8 cellular contexts compared by ENCODE assay signal in the genomic region with DNA sequence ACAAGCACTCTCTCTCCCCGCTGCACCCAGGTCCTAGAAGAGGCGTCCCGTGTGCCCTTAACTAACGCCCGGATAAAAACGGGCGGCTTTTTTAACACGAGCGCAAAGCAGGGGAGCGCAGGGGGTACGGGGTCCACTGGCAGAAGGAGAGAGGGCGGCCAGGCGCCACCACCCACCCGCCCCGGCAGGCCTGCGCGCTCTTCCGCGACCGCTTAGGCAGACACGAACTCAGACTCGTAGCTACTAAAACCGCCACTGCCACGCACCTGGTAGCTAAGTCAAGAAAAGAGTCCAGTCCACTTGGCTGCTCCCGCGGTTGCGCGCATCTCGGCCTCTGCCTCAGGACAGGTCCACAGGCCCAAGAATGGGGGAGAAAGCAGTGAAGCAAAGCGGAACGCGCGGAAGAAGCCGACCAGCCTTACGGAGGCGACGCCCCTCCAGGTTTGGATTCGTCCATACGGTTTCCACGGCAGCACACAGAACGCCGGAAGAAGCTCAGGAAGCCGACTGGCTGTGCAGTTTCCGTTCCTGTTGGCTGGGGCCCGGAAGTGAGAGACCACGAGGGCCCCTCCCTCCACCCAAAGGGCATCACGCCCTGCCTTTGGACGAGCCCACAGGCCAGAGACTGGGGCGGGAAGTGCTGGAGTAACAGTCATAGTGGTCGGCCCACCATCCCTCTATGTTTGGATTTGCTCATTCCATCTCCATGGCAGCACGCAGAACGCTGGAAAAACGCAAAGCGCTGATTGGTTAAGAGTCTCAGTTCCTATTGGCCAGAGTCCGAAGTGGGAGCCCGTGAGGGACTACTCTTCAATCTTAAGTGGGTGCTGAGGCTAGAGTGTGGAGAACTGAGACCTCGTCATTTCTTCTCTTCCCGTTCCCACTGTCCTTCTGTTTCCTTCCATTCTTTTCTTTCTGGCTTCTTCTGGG. TPM values are rescaled to one million over a fixed set of nuclear protein-coding genes. Genes with fewer than 3 reads are reported as not detected.
DNase-seq lines count a peak whose midpoint lies in the region; ATAC-seq and TF ChIP-seq lines count a peak whose summit lies in the region.

A gene (minus strand): TSS at position 354 of the 930 bp plus-strand sequence. CDS start 7,344 bp downstream, outside the sequence.

- intact Hi-C loops in Panc1 (cut with micrococcal nuclease; ENCODE audit: unreplicated experiment): loop anchor here (5.0 kb wide), 1 partner anchor 50 kb away; no protein-coding TSS in a partner anchor
- intact Hi-C loops in esophagus muscularis mucosa (cut with DNase I): loop anchor here (5.0 kb wide), 2 partner anchors 50 to 135 kb away; no protein-coding TSS in a partner anchor

- CTCF ChIA-PET in Panc1 (lab: Charles Lee): no interaction called here

- peak; percentile 92 for ATAC-seq in GM21723 (IDR thresholded peaks at IDR 0.05; ENCODE audit: unreplicated experiment)
- ATAC-seq in Panc1: peak; percentile 96

- H3K4me1 ChIP-seq in Panc1 (ENCODE audit: control insufficient read depth, insufficient read depth, low read length): peaks cover 5% of the 10 kb centered on the region; the same call in 1 of the 2 replicates
- H3K4me1 ChIP-seq in esophagus muscularis mucosa: peaks cover 10 to 20% (median 13%) of the 10 kb centered on the region in 4 donors
- H3K4me1 ChIP-seq in muscle layer of duodenum (ENCODE audit: control insufficient read depth in 1 of 2, insufficient read depth in 2 of 2, low read length in 2 of 2): peaks cover 5 to 12% of the 10 kb centered on the region in 2 donors

- DNase-seq in DMS53 (lab: John Stamatoyannopoulos, UW) (peak; percentile 95), KG1 (lab: John Stamatoyannopoulos, UW) (peak; percentile 98), Panc1 (ENCODE audit: low read depth, low spot score) (peak; percentile 96), esophagus muscularis mucosa (ENCODE audit: extremely low spot score) (peak; percentile 99)
- DNase-seq in activated T-cell treated with anti-CD3 and anti-CD28 coated beads, Interleukin-2, amount 50 U/mL, for 48 hours: peak; percentile 92 to 95
- DNase-seq in stimulated activated CD8-positive, alpha-beta memory T cell treated with anti-CD3 and anti-CD28 coated beads, Interleukin-7, amount 100 ng/mL, for 4 hours (ENCODE audit: low read depth in 2 of 2): peak; percentile 91 to 92

- H3K27ac ChIP-seq in Panc1 (ENCODE audit: low read length): peak within 1 kb of the TSS; percentile 93
- peak within 1 kb of the TSS; percentile 82 to 94 (median 90) for H3K27ac ChIP-seq in esophagus muscularis mucosa (replicated peaks in 1 of 4)
- H3K27ac ChIP-seq in muscle layer of duodenum (ENCODE audit: low read length): peak within 1 kb of the TSS; percentile 75

- TF ChIP-seq POLR2A in esophagus muscularis mucosa (IDR thresholded peaks at IDR 0.05; ENCODE audit: low read depth): peak; percentile 11

- TF ChIP-seq EP300 in esophagus muscularis mucosa (IDR thresholded peaks at IDR 0.05): no peak

- H3K4me3 ChIP-seq in Panc1 (ENCODE audit: low read depth in 2 of 2, low read length in 2 of 2) (peak within 1 kb of the TSS; percentile 73 to 78), esophagus muscularis mucosa (peak within 1 kb of the TSS; percentile 80 to 95 (median 92)), muscle layer of duodenum (ENCODE audit: low read depth in 1 of 2, low read length in 2 of 2) (peak within 1 kb of the TSS; percentile 87 to 89)

- H3K9me3 ChIP-seq in Panc1 (ENCODE audit: control insufficient read depth, insufficient read depth, low read depth, low read length) (no peaks in the 10 kb centered on the region), esophagus muscularis mucosa (no peaks in the 10 kb centered on the region), muscle layer of duodenum (ENCODE audit: control insufficient read depth in 1 of 2, low read length in 2 of 2) (no peaks in the 10 kb centered on the region)

- no peak for TF ChIP-seq CTCF in Panc1 (IDR thresholded peaks at IDR 0.05)
- no peak for TF ChIP-seq CTCF in esophagus muscularis mucosa (IDR thresholded peaks at IDR 0.05)

- in situ Hi-C loops in Panc1 (cut with HindIII; ENCODE audit: low pct_unique_long_range_greater_than_20kb, low sequenced_read_pairs): no loop called here

- H3K36me3 ChIP-seq in Panc1 (ENCODE audit: control insufficient read depth, insufficient read depth, low read length) (peaks cover 4% of the 10 kb centered on the region; the same call in 1 of the 2 replicates), esophagus muscularis mucosa (no peaks in the 10 kb centered on the region), muscle layer of duodenum (ENCODE audit: control insufficient read depth in 1 of 2, insufficient read depth in 2 of 2, low read length in 2 of 2) (no peaks in the 10 kb centered on the region)

- POLR2A ChIA-PET in Panc1 (lab: Charles Lee): interaction anchor here (0.6 kb wide), 2 partner anchors 110 to 957 kb away, joined by 3 to 7 read pairs; no protein-coding TSS in a partner anchor

- H3K27me3 ChIP-seq in Panc1 (ENCODE audit: control insufficient read depth, insufficient read depth, low read length) (no peaks in the 10 kb centered on the region), esophagus muscularis mucosa (no peaks in the 10 kb centered on the region), muscle layer of duodenum (ENCODE audit: low read depth, low read length) (no peaks in the 10 kb centered on the region)

- no TSS peak for BruUV-seq in Panc1 (replicated peaks; lab: Mats Ljungman, UMichigan)

- WGBS in esophagus muscularis mucosa: 2% methylated on average over 13 of the region's 58 CpGs

RNA-seq across cellular contexts. Expression of the gene that starts here (rescaled TPM):
- total RNA-seq in Panc1 (2021; ENCODE audit: unreplicated experiment) (14.3 TPM), esophagus muscularis mucosa (10 to 100 TPM in 2 of 4 donors, 1 to 10 TPM in 2; 4.2 to 15.4 (median 11.0) TPM)
- polyA plus RNA-seq in Panc1 (2012; ENCODE audit: insufficient read length): 3.2 TPM

Comparison
In these comparisons a context has a peak if more than half of its experiments do, and no peak if none do; other contexts are left out.
1. Peak in every context shown above with its lines: DNase-seq, ATAC-seq, H3K4me3 ChIP-seq and H3K27ac ChIP-seq.